8 cellular contexts compared by ENCODE assay signal in genomic region chr1:11099310-11100148, GRCh38. TPM values are rescaled to one million over a fixed set of nuclear protein-coding genes. Genes with fewer than 3 reads are reported as not detected.
DNase-seq lines count a peak whose midpoint lies in the region; ATAC-seq and TF ChIP-seq lines count a peak whose summit lies in the region.

Gene EXOSC10, minus strand, starts transcription at chr1:11099869. Its CDS starts 38 bp downstream, at chr1:11099831.

- no peak for TF ChIP-seq RAD21 in liver (IDR thresholded peaks at IDR 0.05)

- H3K4me1 ChIP-seq in BLaER1 treated with 17β-estradiol and CSF1 and Interleukin-3, amounts not matched to agents 10 nM and 100 nM: peaks cover 17 to 23% (median 20%) of the 10 kb centered on the region in 10 experiments
- peaks cover 2 to 18% (median 9%) of the 10 kb centered on the region in 4 donors for H3K4me1 ChIP-seq in liver (ENCODE audit: control insufficient read depth in 4 of 4, insufficient read depth in 4 of 4, low read length in 3 of 4)

- H3K36me3 Mint-ChIP-seq in activated CD4-positive, alpha-beta memory T cell treated with anti-CD3 and anti-CD28 coated beads for 36 hours: peaks cover 10% of the 10 kb centered on the region

- H3K27ac Mint-ChIP-seq in activated CD4-positive, alpha-beta memory T cell treated with anti-CD3 and anti-CD28 coated beads for 36 hours: peak within 1 kb of the TSS; percentile 89

- peak within 1 kb of the TSS; percentile 71 to 95 (median 86) for H3K4me2 ChIP-seq in BLaER1 treated with 17β-estradiol and CSF1 and Interleukin-3, amounts not matched to agents 10 nM and 100 nM

- intact Hi-C loops in activated CD4-positive, alpha-beta memory T cell treated with anti-CD3 and anti-CD28 coated beads for 36 hours (cut with micrococcal nuclease): loop anchor here (1.0 to 5.0 kb wide), 4 partner anchors 39 to 87 kb away; partner anchors contain the start of genes SRM and TARDBP

- POLR2A ChIA-PET in activated CD4-positive, alpha-beta memory T cell treated with anti-CD3 and anti-CD28 coated beads for 36 hours (lab: Charles Lee): interaction anchor here (0.6 to 2.5 kb wide), 8 partner anchors 10 to 809 kb away, joined by 3 to 15 read pairs (median 3); partner anchors contain the start of genes SRM and TARDBP

- H3K27ac ChIP-seq in BLaER1 treated with 17β-estradiol and CSF1 and Interleukin-3, amounts not matched to agents 10 nM and 100 nM: peak within 1 kb of the TSS; percentile 87 to 97 (median 93)
- peak within 1 kb of the TSS; percentile 59 to 63 for H3K27ac ChIP-seq in liver (ENCODE audit: low read depth in 1 of 2, low read length in 2 of 2)

- DNase-seq in NCI-H774 (lab: John Stamatoyannopoulos, UW) (peak; percentile 75), dermis microvascular lymphatic vessel endothelial cell (ENCODE audit: low read depth in 2 of 2) (peak; percentile 68 to 87)
- peak; percentile 96 for DNase-seq in activated CD4-positive, alpha-beta memory T cell treated with anti-CD3 and anti-CD28 coated beads for 36 hours
- DNase-seq in stimulated activated CD4-positive, alpha-beta T cell treated with anti-CD3 and anti-CD28 coated beads, Interleukin-4, amount 100 ng/mL, for 1 hour: peak; percentile 97

- peak within 1 kb of the TSS; percentile 96 for H3K4me3 Mint-ChIP-seq in activated CD4-positive, alpha-beta memory T cell treated with anti-CD3 and anti-CD28 coated beads for 36 hours

- H3K9me3 ChIP-seq in BLaER1 treated with 17β-estradiol and CSF1 and Interleukin-3, amounts not matched to agents 10 nM and 100 nM (replicated peaks in 1 of 11): no peaks in the 10 kb centered on the region
- no peaks in the 10 kb centered on the region for H3K9me3 ChIP-seq in liver (ENCODE audit: control insufficient read depth in 4 of 4, low read length in 3 of 4)

- peak within 1 kb of the TSS; percentile 82 to 100 (median 90) for H3K4me3 ChIP-seq in BLaER1 treated with 17β-estradiol and CSF1 and Interleukin-3, amounts not matched to agents 10 nM and 100 nM
- H3K4me3 ChIP-seq in liver (ENCODE audit: low read depth in 1 of 3, low read length in 3 of 3): peak within 1 kb of the TSS; percentile 86 to 99 (median 98)

- H4K20me1 ChIP-seq in BLaER1 treated with 17β-estradiol and CSF1 and Interleukin-3, amounts not matched to agents 10 nM and 100 nM: peaks cover 0 to 15% (median 0%) of the 10 kb centered on the region in 11 experiments; a peak in 4 of 22 replicates

- H3K27me3 Mint-ChIP-seq in activated CD4-positive, alpha-beta memory T cell treated with anti-CD3 and anti-CD28 coated beads for 36 hours: no peaks in the 10 kb centered on the region

- TF ChIP-seq CTCF in liver (IDR thresholded peaks at IDR 0.05; ENCODE audit: low read depth, low read length, missing input control): no peak

- H3K4me1 Mint-ChIP-seq in activated CD4-positive, alpha-beta memory T cell treated with anti-CD3 and anti-CD28 coated beads for 36 hours (ENCODE audit: low read depth): peaks cover 10% of the 10 kb centered on the region

- CTCF ChIA-PET in activated CD4-positive, alpha-beta memory T cell treated with anti-CD3 and anti-CD28 coated beads for 36 hours (lab: Charles Lee): interaction anchor here (0.6 to 5.5 kb wide), 5 partner anchors 11 to 62 kb away, joined by 3 to 66 read pairs (median 3); partner anchors contain the start of gene SRM

- under 1% methylated on average over 78 of the region's 78 CpGs for WGBS in liver

- ATAC-seq in GM19372 (IDR thresholded peaks at IDR 0.05; ENCODE audit: low read depth, unreplicated experiment) (peak; percentile 90), HG03571 (IDR thresholded peaks at IDR 0.05; ENCODE audit: unreplicated experiment) (peak; percentile 88)

- peaks cover 33 to 42% (median 36%) of the 10 kb centered on the region in 11 experiments for H3K36me3 ChIP-seq in BLaER1 treated with 17β-estradiol and CSF1 and Interleukin-3, amounts not matched to agents 10 nM and 100 nM
- H3K36me3 ChIP-seq in liver (ENCODE audit: control insufficient read depth in 4 of 4, insufficient read depth in 3 of 4, low read depth in 1 of 4, low read length in 3 of 4): peaks cover 0 to 12% (median 8%) of the 10 kb centered on the region in 4 donors

- H3K27me3 ChIP-seq in BLaER1 treated with 17β-estradiol and CSF1 and Interleukin-3, amounts not matched to agents 10 nM and 100 nM: no peaks in the 10 kb centered on the region
- no peaks in the 10 kb centered on the region for H3K27me3 ChIP-seq in liver (ENCODE audit: control insufficient read depth in 4 of 4, insufficient read depth in 4 of 4, low read length in 3 of 4)

- no peaks in the 10 kb centered on the region for H3K9me3 Mint-ChIP-seq in activated CD4-positive, alpha-beta memory T cell treated with anti-CD3 and anti-CD28 coated beads for 36 hours

- H3K9ac ChIP-seq in BLaER1 treated with 17β-estradiol and CSF1 and Interleukin-3, amounts not matched to agents 10 nM and 100 nM: peak within 1 kb of the TSS; percentile 92 to 99 (median 96)
- H3K9ac ChIP-seq in liver (ENCODE audit: low read depth in 1 of 2, low read length in 2 of 2): peak within 1 kb of the TSS; percentile 79 to 90

TF ChIP-seq in liver, 16 proteins besides CTCF, POLR2A, EP300 and RAD21:
- TF ChIP-seq HNF4A (conservative IDR thresholded peaks at IDR 0.05) (no peak), YY1 (IDR thresholded peaks at IDR 0.05) (peak; percentile 98), FOXA1 (IDR thresholded peaks at IDR 0.05) (no peak), RXRA (IDR thresholded peaks at IDR 0.05) (no peak), SP1 (IDR thresholded peaks at IDR 0.05) (no peak), EGR1 (IDR thresholded peaks at IDR 0.05; ENCODE audit: low read depth in 2 of 2) (no peak), ZBTB33 (IDR thresholded peaks at IDR 0.05) (peak; percentile 99), JUND (IDR thresholded peaks at IDR 0.05) (no peak), HNF4G (IDR thresholded peaks at IDR 0.05) (no peak)
- TF ChIP-seq, protein P1, sequence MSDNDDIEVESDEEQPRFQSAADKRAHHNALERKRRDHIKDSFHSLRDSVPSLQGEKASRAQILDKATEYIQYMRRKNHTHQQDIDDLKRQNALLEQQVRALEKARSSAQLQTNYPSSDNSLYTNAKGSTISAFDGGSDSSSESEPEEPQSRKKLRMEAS (IDR thresholded peaks at IDR 0.05): no peak

RNA-seq across cellular contexts. Expression of gene EXOSC10, which starts in this region (rescaled TPM):
- total RNA-seq in activated CD4-positive, alpha-beta memory T cell treated with anti-CD3 and anti-CD28 coated beads for 36 hours: 10 to 100 TPM; 62.1 to 70.0 TPM
- total RNA-seq in dermis microvascular lymphatic vessel endothelial cell (40.2 and 43.3 TPM in 2 replicates), liver (10 to 100 TPM; 26.3 to 29.2 TPM)
- polyA plus RNA-seq in liver: 10 to 100 TPM; 11.3 to 15.6 TPM

Comparison
In these comparisons a context has a peak if more than half of its experiments do, and no peak if none do; other contexts are left out.
1. Peak in every context shown above with its lines: DNase-seq, ATAC-seq, H3K4me3 ChIP-seq and H3K27ac ChIP-seq.